In the genomic region with DNA sequence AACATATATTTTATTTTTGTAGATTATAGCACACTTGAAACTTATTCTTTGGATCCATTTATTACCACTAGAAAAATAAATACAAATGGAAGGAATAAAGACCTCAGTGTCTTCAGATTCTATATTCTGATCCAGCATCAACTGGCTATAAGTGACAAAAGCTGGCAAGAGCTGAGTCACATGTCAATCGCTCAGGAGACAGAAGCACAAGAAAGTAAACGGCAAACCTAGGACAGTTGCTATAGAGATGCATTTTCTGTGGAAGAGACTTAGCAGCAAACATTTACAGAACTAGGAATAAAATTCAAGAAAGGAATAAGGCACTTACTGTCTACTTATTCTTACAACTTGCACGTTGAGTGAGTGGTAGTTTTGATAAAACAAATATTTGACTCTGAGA, we compare ENCODE assay signal across 25 cellular contexts.
"Had no signal": no experiment of that assay in that cellular context is flagged by ENCODE, and none has a peak within 500 bp of the region (broad histone marks: within the 10 kb centered on the region; RNA-seq: fewer than 3 reads in every experiment).

No MANE protein-coding gene starts in this region.

- H3K4me2 ChIP-seq: KMS-11 had no signal

- ATAC-seq: activated naive CD4-positive, alpha-beta T cell treated with anti-CD3 and anti-CD28 coated beads, Interleukin-2, amount 50 U/mL, for 72 hours; activated naive CD8-positive, alpha-beta T cell treated with anti-CD3 and anti-CD28 coated beads, Interleukin-2, amount 50 U/mL, for 24 hours; activated T-cell treated with anti-CD3 and anti-CD28 coated beads, Interleukin-2, amount 50 U/mL, for 4 hours; body of pancreas; PC-3 had no signal

- H3K4me1 ChIP-seq: ascending aorta, body of pancreas, SJSA1 had no signal

- H3K36me3 ChIP-seq: ascending aorta, SJSA1 had no signal

- H3K27me3 ChIP-seq: ascending aorta, body of pancreas, SJSA1 had no signal

- H3K27ac ChIP-seq: ascending aorta, body of pancreas, KMS-11, SJSA1 had no signal

- H3K9ac ChIP-seq: KMS-11 had no signal

- H3K4me3 ChIP-seq: ascending aorta, body of pancreas, SJSA1 had no signal

- DNase-seq: activated B cell treated with CpG ODN at 0.5 μM for 24 hours; activated CD4-positive, alpha-beta T cell treated with anti-CD3 and anti-CD28 coated beads for 1 hour; activated CD4-positive, alpha-beta T cell treated with anti-CD3 and anti-CD28 coated beads, Interleukin-2, amount 10 ng/mL, durations not matched to agents 24 days and 14 days; activated CD4-positive, alpha-beta T cell treated with anti-CD3 and anti-CD28 coated beads, Interleukin-2, amount 50 U/mL, for 48 hours; activated effector memory CD4-positive, alpha-beta T cell treated with anti-CD3 and anti-CD28 coated beads, Interleukin-2, amount 50 U/mL, for 16 hours; activated naive CD4-positive, alpha-beta T cell treated with Interleukin-2 at 50 U/mL for 16 hours; activated naive CD8-positive, alpha-beta T cell treated with anti-CD3 and anti-CD28 coated beads, Interleukin-2, amount 50 U/mL, for 24 hours; activated T-cell treated with anti-CD3 and anti-CD28 coated beads, Interleukin-2, amount 50 U/mL, for 4 hours; amniotic stem cell; body of pancreas; central memory CD4-positive, alpha-beta T cell; MV-4-11; NCI-H1092 treated with DMSO at 0.1 percent for 48 hours; NCI-H1436; NCI-H1694 treated with DMSO at 0.1 percent for 48 hours; NCI-H2081 treated with DMSO at 0.1 percent for 48 hours; NCI-H510A treated with DMSO at 0.1 percent for 48 hours; NCI-H69; PC-3; SHP77; T-helper 9 cell had no signal

- H3K9me3 ChIP-seq: ascending aorta, body of pancreas, SJSA1 had no signal
